Comparison of ENCODE assay signal across 1 cellular context in the genomic region with DNA sequence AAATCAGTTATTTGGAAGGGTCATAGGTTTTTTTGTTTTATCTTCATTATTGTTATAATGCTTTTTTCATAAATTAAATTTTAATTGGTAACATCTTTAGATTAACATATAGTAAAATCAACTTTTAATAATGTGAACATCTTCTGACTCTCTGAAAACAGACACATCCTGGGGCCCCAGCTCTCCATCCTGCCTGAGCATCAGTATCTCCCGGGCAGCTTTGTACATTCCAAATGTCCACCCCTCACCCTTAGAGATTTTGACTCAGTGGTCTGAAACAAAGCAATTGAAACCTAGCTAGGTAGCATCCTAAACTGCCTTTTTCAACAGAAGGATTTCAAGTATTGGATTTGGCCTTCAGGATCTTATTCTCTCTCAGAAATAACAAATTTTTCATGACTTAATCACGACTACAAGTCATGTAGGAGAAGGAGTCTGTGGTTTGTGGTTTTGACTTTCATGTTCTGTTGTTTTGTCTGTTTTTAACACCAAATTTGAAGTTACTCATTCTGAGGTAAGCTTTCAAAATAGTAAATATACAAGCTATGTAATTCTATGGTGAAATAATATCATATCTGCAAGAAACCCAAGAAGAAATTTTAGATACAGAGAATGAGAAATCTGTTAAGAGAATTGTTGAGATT.
A peak's percentile ranks its signal among the peaks of the same experiment; 100 is the strongest.
TF ChIP-seq lines count a peak whose summit lies in the region.

No MANE protein-coding gene starts in this region.

TF ChIP-seq in GM12878, 131 proteins besides CTCF, POLR2A, EP300 and RAD21 (continued from another document):
- TF ChIP-seq SREBF1 (IDR thresholded peaks at IDR 0.05; ENCODE audit: low read length), result no peak
- TF ChIP-seq CBX3 (IDR thresholded peaks at IDR 0.05; ENCODE audit: borderline replicate concordance, low read depth), result no peak
- TF ChIP-seq BHLHE40 (IDR thresholded peaks at IDR 0.05; ENCODE audit: borderline replicate concordance in 1 of 2, low read depth in 2 of 2, low read length in 1 of 2), result no peak
- peak; percentile 58 for TF ChIP-seq JUNB (IDR thresholded peaks at IDR 0.05)
- TF ChIP-seq NFIC (IDR thresholded peaks at IDR 0.05; ENCODE audit: low read depth, low read length), result peak; percentile 85; the same call in 1 of the 2 replicates
- TF ChIP-seq ZNF24 (IDR thresholded peaks at IDR 0.05), result no peak
- no peak for TF ChIP-seq TARDBP (IDR thresholded peaks at IDR 0.05; ENCODE audit: borderline replicate concordance)
- TF ChIP-seq, protein P1, sequence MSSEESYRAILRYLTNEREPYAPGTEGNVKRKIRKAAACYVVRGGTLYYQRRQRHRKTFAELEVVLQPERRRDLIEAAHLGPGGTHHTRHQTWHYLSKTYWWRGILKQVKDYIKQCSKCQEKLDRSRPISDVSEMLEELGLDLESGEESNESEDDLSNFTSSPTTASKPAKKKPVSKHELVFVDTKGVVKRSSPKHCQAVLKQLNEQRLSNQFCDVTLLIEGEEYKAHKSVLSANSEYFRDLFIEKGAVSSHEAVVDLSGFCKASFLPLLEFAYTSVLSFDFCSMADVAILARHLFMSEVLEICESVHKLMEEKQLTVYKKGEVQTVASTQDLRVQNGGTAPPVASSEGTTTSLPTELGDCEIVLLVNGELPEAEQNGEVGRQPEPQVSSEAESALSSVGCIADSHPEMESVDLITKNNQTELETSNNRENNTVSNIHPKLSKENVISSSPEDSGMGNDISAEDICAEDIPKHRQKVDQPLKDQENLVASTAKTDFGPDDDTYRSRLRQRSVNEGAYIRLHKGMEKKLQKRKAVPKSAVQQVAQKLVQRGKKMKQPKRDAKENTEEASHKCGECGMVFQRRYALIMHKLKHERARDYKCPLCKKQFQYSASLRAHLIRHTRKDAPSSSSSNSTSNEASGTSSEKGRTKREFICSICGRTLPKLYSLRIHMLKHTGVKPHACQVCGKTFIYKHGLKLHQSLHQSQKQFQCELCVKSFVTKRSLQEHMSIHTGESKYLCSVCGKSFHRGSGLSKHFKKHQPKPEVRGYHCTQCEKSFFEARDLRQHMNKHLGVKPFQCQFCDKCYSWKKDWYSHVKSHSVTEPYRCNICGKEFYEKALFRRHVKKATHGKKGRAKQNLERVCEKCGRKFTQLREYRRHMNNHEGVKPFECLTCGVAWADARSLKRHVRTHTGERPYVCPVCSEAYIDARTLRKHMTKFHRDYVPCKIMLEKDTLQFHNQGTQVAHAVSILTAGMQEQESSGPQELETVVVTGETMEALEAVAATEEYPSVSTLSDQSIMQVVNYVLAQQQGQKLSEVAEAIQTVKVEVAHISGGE (CRISPR knock-in tag; IDR thresholded peaks at IDR 0.05), result no peak
- no peak for TF ChIP-seq SPI1 (IDR thresholded peaks at IDR 0.05; ENCODE audit: borderline replicate concordance, insufficient read depth, low read depth, low read length)
- TF ChIP-seq ZNF274 (IDR thresholded peaks at IDR 0.05; ENCODE audit: insufficient read depth, insufficient read length), result no peak
- no peak for TF ChIP-seq POU2F2 (IDR thresholded peaks at IDR 0.05; ENCODE audit: borderline replicate concordance, low read depth, low read length)
- no peak for TF ChIP-seq YBX1 (IDR thresholded peaks at IDR 0.05)
- TF ChIP-seq SIX5 (IDR thresholded peaks at IDR 0.05; ENCODE audit: low read depth, low read length, severe bottlenecking), result no peak
- TF ChIP-seq MAX (IDR thresholded peaks at IDR 0.05; ENCODE audit: low read depth, low read length), result no peak
- TF ChIP-seq MXI1 (IDR thresholded peaks at IDR 0.05; ENCODE audit: low read depth, low read length), result no peak
- TF ChIP-seq ZSCAN29 (IDR thresholded peaks at IDR 0.05), result no peak
- peak; percentile 88 for TF ChIP-seq CBFB (IDR thresholded peaks at IDR 0.05; ENCODE audit: low read depth)
- TF ChIP-seq, protein P2, sequence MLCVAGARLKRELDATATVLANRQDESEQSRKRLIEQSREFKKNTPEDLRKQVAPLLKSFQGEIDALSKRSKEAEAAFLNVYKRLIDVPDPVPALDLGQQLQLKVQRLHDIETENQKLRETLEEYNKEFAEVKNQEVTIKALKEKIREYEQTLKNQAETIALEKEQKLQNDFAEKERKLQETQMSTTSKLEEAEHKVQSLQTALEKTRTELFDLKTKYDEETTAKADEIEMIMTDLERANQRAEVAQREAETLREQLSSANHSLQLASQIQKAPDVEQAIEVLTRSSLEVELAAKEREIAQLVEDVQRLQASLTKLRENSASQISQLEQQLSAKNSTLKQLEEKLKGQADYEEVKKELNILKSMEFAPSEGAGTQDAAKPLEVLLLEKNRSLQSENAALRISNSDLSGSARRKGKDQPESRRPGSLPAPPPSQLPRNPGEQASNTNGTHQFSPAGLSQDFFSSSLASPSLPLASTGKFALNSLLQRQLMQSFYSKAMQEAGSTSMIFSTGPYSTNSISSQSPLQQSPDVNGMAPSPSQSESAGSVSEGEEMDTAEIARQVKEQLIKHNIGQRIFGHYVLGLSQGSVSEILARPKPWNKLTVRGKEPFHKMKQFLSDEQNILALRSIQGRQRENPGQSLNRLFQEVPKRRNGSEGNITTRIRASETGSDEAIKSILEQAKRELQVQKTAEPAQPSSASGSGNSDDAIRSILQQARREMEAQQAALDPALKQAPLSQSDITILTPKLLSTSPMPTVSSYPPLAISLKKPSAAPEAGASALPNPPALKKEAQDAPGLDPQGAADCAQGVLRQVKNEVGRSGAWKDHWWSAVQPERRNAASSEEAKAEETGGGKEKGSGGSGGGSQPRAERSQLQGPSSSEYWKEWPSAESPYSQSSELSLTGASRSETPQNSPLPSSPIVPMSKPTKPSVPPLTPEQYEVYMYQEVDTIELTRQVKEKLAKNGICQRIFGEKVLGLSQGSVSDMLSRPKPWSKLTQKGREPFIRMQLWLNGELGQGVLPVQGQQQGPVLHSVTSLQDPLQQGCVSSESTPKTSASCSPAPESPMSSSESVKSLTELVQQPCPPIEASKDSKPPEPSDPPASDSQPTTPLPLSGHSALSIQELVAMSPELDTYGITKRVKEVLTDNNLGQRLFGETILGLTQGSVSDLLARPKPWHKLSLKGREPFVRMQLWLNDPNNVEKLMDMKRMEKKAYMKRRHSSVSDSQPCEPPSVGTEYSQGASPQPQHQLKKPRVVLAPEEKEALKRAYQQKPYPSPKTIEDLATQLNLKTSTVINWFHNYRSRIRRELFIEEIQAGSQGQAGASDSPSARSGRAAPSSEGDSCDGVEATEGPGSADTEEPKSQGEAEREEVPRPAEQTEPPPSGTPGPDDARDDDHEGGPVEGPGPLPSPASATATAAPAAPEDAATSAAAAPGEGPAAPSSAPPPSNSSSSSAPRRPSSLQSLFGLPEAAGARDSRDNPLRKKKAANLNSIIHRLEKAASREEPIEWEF (IDR thresholded peaks at IDR 0.05; ENCODE audit: insufficient replicate concordance, low read depth, low read length), result no peak
- no peak for TF ChIP-seq CHD2 (IDR thresholded peaks at IDR 0.05; ENCODE audit: borderline replicate concordance, low read depth, low read length)
- TF ChIP-seq RFX5 (IDR thresholded peaks at IDR 0.05; ENCODE audit: low read depth, low read length), result no peak
- no peak for TF ChIP-seq KLF5 (IDR thresholded peaks at IDR 0.05; ENCODE audit: partially characterized antibody)
- no peak for TF ChIP-seq ATF3 (IDR thresholded peaks at IDR 0.05; ENCODE audit: borderline replicate concordance, extremely low read depth, low read depth, low read length)
- no peak for TF ChIP-seq YY1 (IDR thresholded peaks at IDR 0.05; ENCODE audit: low read depth, low read length)
- TF ChIP-seq CEBPZ (IDR thresholded peaks at IDR 0.05; ENCODE audit: low read depth, low read length), result no peak
- no peak for TF ChIP-seq IKZF2 (IDR thresholded peaks at IDR 0.05)
- no peak for TF ChIP-seq KDM1A (IDR thresholded peaks at IDR 0.05; ENCODE audit: borderline replicate concordance)
- TF ChIP-seq, protein P3, sequence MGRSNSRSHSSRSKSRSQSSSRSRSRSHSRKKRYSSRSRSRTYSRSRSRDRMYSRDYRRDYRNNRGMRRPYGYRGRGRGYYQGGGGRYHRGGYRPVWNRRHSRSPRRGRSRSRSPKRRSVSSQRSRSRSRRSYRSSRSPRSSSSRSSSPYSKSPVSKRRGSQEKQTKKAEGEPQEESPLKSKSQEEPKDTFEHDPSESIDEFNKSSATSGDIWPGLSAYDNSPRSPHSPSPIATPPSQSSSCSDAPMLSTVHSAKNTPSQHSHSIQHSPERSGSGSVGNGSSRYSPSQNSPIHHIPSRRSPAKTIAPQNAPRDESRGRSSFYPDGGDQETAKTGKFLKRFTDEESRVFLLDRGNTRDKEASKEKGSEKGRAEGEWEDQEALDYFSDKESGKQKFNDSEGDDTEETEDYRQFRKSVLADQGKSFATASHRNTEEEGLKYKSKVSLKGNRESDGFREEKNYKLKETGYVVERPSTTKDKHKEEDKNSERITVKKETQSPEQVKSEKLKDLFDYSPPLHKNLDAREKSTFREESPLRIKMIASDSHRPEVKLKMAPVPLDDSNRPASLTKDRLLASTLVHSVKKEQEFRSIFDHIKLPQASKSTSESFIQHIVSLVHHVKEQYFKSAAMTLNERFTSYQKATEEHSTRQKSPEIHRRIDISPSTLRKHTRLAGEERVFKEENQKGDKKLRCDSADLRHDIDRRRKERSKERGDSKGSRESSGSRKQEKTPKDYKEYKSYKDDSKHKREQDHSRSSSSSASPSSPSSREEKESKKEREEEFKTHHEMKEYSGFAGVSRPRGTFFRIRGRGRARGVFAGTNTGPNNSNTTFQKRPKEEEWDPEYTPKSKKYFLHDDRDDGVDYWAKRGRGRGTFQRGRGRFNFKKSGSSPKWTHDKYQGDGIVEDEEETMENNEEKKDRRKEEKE (IDR thresholded peaks at IDR 0.05), result no peak
- TF ChIP-seq MTA2 (IDR thresholded peaks at IDR 0.05; ENCODE audit: low read depth), result no peak
- TF ChIP-seq FOXM1 (IDR thresholded peaks at IDR 0.05; ENCODE audit: low read depth, low read length), result no peak; the same call in 1 of the 2 replicates
- no peak for TF ChIP-seq HSF1 (IDR thresholded peaks at IDR 0.05; ENCODE audit: low read depth, low read length)
- peak; percentile 41; the same call in 1 of the 2 replicates for TF ChIP-seq CREB1 (IDR thresholded peaks at IDR 0.05; ENCODE audit: low read depth)
- TF ChIP-seq E2F8 (IDR thresholded peaks at IDR 0.05; ENCODE audit: low read depth, partially characterized antibody), result no peak
- no peak for TF ChIP-seq RB1 (IDR thresholded peaks at IDR 0.05; ENCODE audit: borderline replicate concordance)
- TF ChIP-seq TAF1 (IDR thresholded peaks at IDR 0.05; ENCODE audit: borderline replicate concordance, low read depth, low read length), result no peak
- TF ChIP-seq NR2C2 (IDR thresholded peaks at IDR 0.05; ENCODE audit: borderline replicate concordance, control insufficient read depth, insufficient read length, low read depth), result no peak
